Comparison of ENCODE assay signal across 19 cellular contexts in the genomic region with DNA sequence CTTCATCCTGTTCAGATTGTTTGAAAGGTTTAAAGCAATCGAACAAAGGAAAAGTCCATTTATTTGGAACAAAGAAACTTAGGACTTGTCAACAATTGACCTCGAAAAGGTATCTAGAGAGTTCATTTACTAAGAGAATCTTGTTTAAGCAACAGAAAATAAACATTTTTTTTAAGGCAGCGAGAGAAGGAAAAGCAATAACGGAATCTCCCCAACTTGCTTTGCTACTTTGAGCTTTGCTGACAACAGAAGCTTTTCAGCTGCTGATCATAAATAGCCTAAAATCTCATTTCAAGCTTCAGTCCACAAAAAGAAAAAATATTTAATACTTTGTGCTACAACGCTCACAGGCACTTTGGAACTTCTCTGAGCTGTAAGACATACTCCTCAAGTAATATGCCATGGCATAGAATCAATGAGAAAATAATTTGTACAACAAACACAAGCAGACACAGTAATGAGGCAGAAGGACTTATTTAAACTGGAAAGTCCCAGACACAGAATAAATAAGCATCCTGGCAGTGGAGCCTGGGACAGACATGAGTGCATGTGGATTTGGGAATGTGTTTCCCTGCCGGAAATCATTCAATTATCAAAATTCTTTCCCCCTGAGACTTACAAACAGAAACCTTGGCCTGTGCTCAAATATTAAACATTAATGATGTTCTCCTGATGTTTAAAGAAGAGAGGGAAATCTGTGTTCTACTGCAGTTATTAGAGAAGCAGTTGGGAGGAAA.
DNase-seq lines count a peak whose midpoint lies in the region; ATAC-seq, FAIRE-seq and TF ChIP-seq lines count a peak whose summit lies in the region.
"Had no signal": no experiment of that assay in that cellular context is flagged by ENCODE, and none has a peak within 500 bp of the region (broad histone marks: within the 10 kb centered on the region; RNA-seq: fewer than 3 reads in every experiment).

No MANE protein-coding gene starts in this region.

- H3K79me2 ChIP-seq in Karpas-422 (ENCODE audit: low read length) = no peaks in the 10 kb centered on the region

- peak; percentile 18 for FAIRE-seq in A549 (lab: Jason Lieb, UNC)
- FAIRE-seq: GM12891, kidney had no signal

- no peak overlapping the region for H3K4me3 ChIP-seq in A549
- H3K4me3 ChIP-seq in Karpas-422 (ENCODE audit: low read length) = no peak overlapping the region
- peak overlapping the region; percentile 12 for H3K4me3 ChIP-seq in lower lobe of right lung
- no peak overlapping the region for H3K4me3 ChIP-seq in adrenal gland
- H3K4me3 ChIP-seq: uterus had no signal

- TF ChIP-seq CTCF in A549 (IDR thresholded peaks at IDR 0.05) (no peak), lower lobe of right lung (IDR thresholded peaks at IDR 0.05) (no peak), adrenal gland (IDR thresholded peaks at IDR 0.05) (no peak)

- H3K36me3 ChIP-seq in Karpas-422 (ENCODE audit: insufficient read depth, low read length) = no peaks in the 10 kb centered on the region
- no peaks in the 10 kb centered on the region for H3K36me3 ChIP-seq in lower lobe of right lung
- H3K36me3 ChIP-seq in adrenal gland (replicated peaks in 1 of 2) = no peaks in the 10 kb centered on the region
- H3K36me3 ChIP-seq: neutrophil, uterus had no signal

- WGBS in A549 (ENCODE audit: missing lambda C conversion rate) = 5% methylated on average over 6 of the region's 6 CpGs
- WGBS in adrenal gland, 4 donors = 55 to 60% (median 57%) methylated on average over 6 of the region's 6 CpGs

- H4K20me1 ChIP-seq in Karpas-422 (ENCODE audit: insufficient read depth, low read depth, low read length) = no peaks in the 10 kb centered on the region

- no peak for DNase-seq in A549 (ENCODE audit: low read depth in 1 of 2, low spot score in 1 of 2)
- DNase-seq in Karpas-422 = peak; percentile 11
- peak; percentile 28 for DNase-seq in fibroblast of gingiva (ENCODE audit: low read depth)
- no peak for DNase-seq in lower lobe of right lung
- no peak for DNase-seq in adrenal gland
- DNase-seq in pons (ENCODE audit: low spot score) = no peak
- no peak for DNase-seq in NCI-H748 (lab: John Stamatoyannopoulos, UW; ENCODE audit: unreplicated experiment)
- DNase-seq: ACHN; activated naive CD8-positive, alpha-beta T cell treated with anti-CD3 and anti-CD28 coated beads for 36 hours; dermis blood vessel endothelial cell; DMS53; GOT3; kidney; NCI-H1048; NCI-H524; uterus had no signal

- no peaks in the 10 kb centered on the region for H3K4me1 ChIP-seq in A549
- H3K4me1 ChIP-seq in Karpas-422 (ENCODE audit: low read length) = no peaks in the 10 kb centered on the region
- no peaks in the 10 kb centered on the region for H3K4me1 ChIP-seq in lower lobe of right lung
- H3K4me1 ChIP-seq in adrenal gland (replicated peaks in 1 of 2) = no peaks in the 10 kb centered on the region
- H3K4me1 ChIP-seq: uterus had no signal

- TF ChIP-seq POLR2A in A549 (IDR thresholded peaks at IDR 0.05; ENCODE audit: low read length) (no peak), adrenal gland (IDR thresholded peaks at IDR 0.05) (no peak)

- H3K9ac ChIP-seq in Karpas-422 (ENCODE audit: low read length) = no peak overlapping the region

- no peak for TF ChIP-seq EP300 in A549 (IDR thresholded peaks at IDR 0.05)

- CTCF ChIA-PET in A549 (lab: Yijun Ruan, JAX) = no interaction called here

- H3K9me2 ChIP-seq in Karpas-422 (replicated peaks; ENCODE audit: insufficient read depth, low read length) = no peaks in the 10 kb centered on the region

- no peak for TF ChIP-seq RAD21 in A549 (conservative IDR thresholded peaks at IDR 0.05 in 1 of 2, IDR thresholded peaks at IDR 0.05 in 1 of 2)

- H3K9me3 ChIP-seq in A549 (no peaks in the 10 kb centered on the region; the same call in 2 of the 3 replicates), Karpas-422 (ENCODE audit: low read length) (no peaks in the 10 kb centered on the region), lower lobe of right lung (no peaks in the 10 kb centered on the region), adrenal gland (replicated peaks in 1 of 3) (no peaks in the 10 kb centered on the region)
- H3K9me3 ChIP-seq: neutrophil, uterus had no signal

- no peak overlapping the region for H3K27ac ChIP-seq in A549
- no peak overlapping the region for H3K27ac ChIP-seq in Karpas-422 (ENCODE audit: low read length)
- peak overlapping the region; percentile 32 for H3K27ac ChIP-seq in lower lobe of right lung
- no peak overlapping the region for H3K27ac ChIP-seq in adrenal gland
- H3K27ac ChIP-seq: neutrophil, uterus had no signal

- intact Hi-C loops in lower lobe of right lung (cut with DNase I) (no loop called here), adrenal gland (cut with DNase I) (no loop called here)

- H3K27me3 ChIP-seq in Karpas-422 (ENCODE audit: low read length) (no peaks in the 10 kb centered on the region), lower lobe of right lung (ENCODE audit: low read depth) (no peaks in the 10 kb centered on the region), adrenal gland (no peaks in the 10 kb centered on the region)
- H3K27me3 ChIP-seq: neutrophil, uterus had no signal

- POLR2A ChIA-PET in A549 (lab: Yijun Ruan, JAX) = no interaction called here

- no peak for ATAC-seq in A549
- peak in 1 of 2 donors; percentile 57 for ATAC-seq in lower lobe of right lung
- no peak for ATAC-seq in activated CD4-positive, CD25-positive, alpha-beta regulatory T cell treated with anti-CD3 and anti-CD28 coated beads, Interleukin-2, amount 50 U/mL, for 24 hours

- no peak overlapping the region for H2AFZ ChIP-seq in Karpas-422 (ENCODE audit: low read length)

- H3K4me2 ChIP-seq in A549 (no peak overlapping the region), Karpas-422 (ENCODE audit: low read depth, low read length, poor library complexity, severe bottlenecking) (no peak overlapping the region)

TF ChIP-seq in A549, 52 proteins besides CTCF, POLR2A, EP300 and RAD21:
- TF ChIP-seq ZFP36 (IDR thresholded peaks at IDR 0.05; ENCODE audit: borderline replicate concordance, partially characterized antibody) = no peak
- no peak for TF ChIP-seq POLR2AphosphoS2 (conservative IDR thresholded peaks at IDR 0.05; ENCODE audit: low read length)
- no peak for TF ChIP-seq NFE2L2 (conservative IDR thresholded peaks at IDR 0.05; ENCODE audit: low read length)
- TF ChIP-seq ZSCAN20 (CRISPR knock-in tag; IDR thresholded peaks at IDR 0.05) = no peak
- no peak for TF ChIP-seq ZC3H11A (IDR thresholded peaks at IDR 0.05)
- no peak for TF ChIP-seq RNF2 (IDR thresholded peaks at IDR 0.05; ENCODE audit: borderline replicate concordance, low read depth)
- no peak for TF ChIP-seq NR3C1 (IDR thresholded peaks at IDR 0.05)
TF ChIP-seq in A549: peak in this region for 0.

Comparison
In these comparisons a context has a peak if more than half of its experiments do, and no peak if none do; other contexts are left out.
1. DNase-seq: peak in Karpas-422 (single experiment) and fibroblast of gingiva (single experiment); none in A549 (0 of 2), lower lobe of right lung (single experiment), adrenal gland (0 of 7), pons (single experiment) and NCI-H748 (single experiment).